17 cellular contexts compared by ENCODE assay signal in genomic region chr10:100327701-100328009, GRCh38. TPM values are rescaled to one million over a fixed set of nuclear protein-coding genes. Genes with fewer than 3 reads are reported as not detected.
DNase-seq lines count a peak whose midpoint lies in the region; ATAC-seq and TF ChIP-seq lines count a peak whose summit lies in the region.
"Had no signal": no experiment of that assay in that cellular context is flagged by ENCODE, and none has a peak within 500 bp of the region (broad histone marks: within the 10 kb centered on the region; RNA-seq: fewer than 3 reads in every experiment).

No MANE protein-coding gene starts in this region.

- H3K4me3 ChIP-seq in BLaER1 treated with 17β-estradiol and CSF1 and Interleukin-3, amounts not matched to agents 10 nM and 100 nM, result no peak overlapping the region
- H3K4me3 ChIP-seq: PC-9, SJCRH30 had no signal

- peak overlapping the region in 6 of 11 experiments; percentile 23 to 59 (median 38); a peak in 8 of 22 replicates for H3K4me2 ChIP-seq in BLaER1 treated with 17β-estradiol and CSF1 and Interleukin-3, amounts not matched to agents 10 nM and 100 nM
- H3K4me2 ChIP-seq: KMS-11, PC-9 had no signal

- H3K4me1 Mint-ChIP-seq in activated B cell treated with CpG ODN at 0.5 μM for 24 hours (peaks cover 26% of the 10 kb centered on the region), naive B cell (peaks cover 21 to 31% (median 22%) of the 10 kb centered on the region in 3 donors)

- H3K36me3 ChIP-seq in BLaER1 treated with 17β-estradiol and CSF1 and Interleukin-3, amounts not matched to agents 10 nM and 100 nM, result no peaks in the 10 kb centered on the region
- no peaks in the 10 kb centered on the region for H3K36me3 ChIP-seq in KOPT-K1 (ENCODE audit: insufficient read depth, low read length)
- H3K36me3 ChIP-seq: SJCRH30 had no signal

- H3K27ac ChIP-seq in BLaER1 treated with 17β-estradiol and CSF1 and Interleukin-3, amounts not matched to agents 10 nM and 100 nM, result no peak overlapping the region
- H3K27ac ChIP-seq in KOPT-K1 (ENCODE audit: low read depth, low read length, poor library complexity, severe bottlenecking), result peak overlapping the region; percentile 15
- H3K27ac ChIP-seq: KMS-11, PC-9, RWPE1, SJCRH30 had no signal

- CTCF ChIA-PET in activated B cell treated with CpG ODN at 0.5 μM for 24 hours (lab: Charles Lee), result interaction anchor here (1.1 to 1.5 kb wide), 3 partner anchors 11 to 208 kb away, joined by 4 to 6 read pairs (median 4); partner anchors contain the start of gene HIF1AN

- peaks cover 15% of the 10 kb centered on the region for H3K27me3 Mint-ChIP-seq in activated B cell treated with CpG ODN at 0.5 μM for 24 hours
- peaks cover 7 to 24% (median 23%) of the 10 kb centered on the region in 3 donors for H3K27me3 Mint-ChIP-seq in naive B cell

- no peak for ATAC-seq in activated B cell treated with CpG ODN at 0.5 μM for 24 hours (ENCODE audit: low read depth)
- no peak for ATAC-seq in naive B cell (ENCODE audit: low read depth in 2 of 2)
- ATAC-seq in GM19463 (IDR thresholded peaks at IDR 0.05; ENCODE audit: unreplicated experiment), result no peak

- H3K36me3 Mint-ChIP-seq in activated B cell treated with CpG ODN at 0.5 μM for 24 hours (ENCODE audit: low read depth), result no peaks in the 10 kb centered on the region
- no peaks in the 10 kb centered on the region for H3K36me3 Mint-ChIP-seq in naive B cell

- H3K9ac ChIP-seq in BLaER1 treated with 17β-estradiol and CSF1 and Interleukin-3, amounts not matched to agents 10 nM and 100 nM, result no peak overlapping the region
- H3K9ac ChIP-seq: KMS-11 had no signal

- TF ChIP-seq CTCF in activated B cell treated with CpG ODN at 0.5 μM for 24 hours (IDR thresholded peaks at IDR 0.05), result no peak

- H3K4me3 Mint-ChIP-seq in activated B cell treated with CpG ODN at 0.5 μM for 24 hours (no peak overlapping the region), naive B cell (peak overlapping the region in 1 of 8 donors; percentile 73)

- no peaks in the 10 kb centered on the region; a peak in 1 of 22 replicates for H4K20me1 ChIP-seq in BLaER1 treated with 17β-estradiol and CSF1 and Interleukin-3, amounts not matched to agents 10 nM and 100 nM

- no peaks in the 10 kb centered on the region for H3K27me3 ChIP-seq in BLaER1 treated with 17β-estradiol and CSF1 and Interleukin-3, amounts not matched to agents 10 nM and 100 nM
- H3K27me3 ChIP-seq: SJCRH30 had no signal

- peaks cover 9 to 18% (median 11%) of the 10 kb centered on the region in 10 experiments; a peak in 17 of 20 replicates for H3K4me1 ChIP-seq in BLaER1 treated with 17β-estradiol and CSF1 and Interleukin-3, amounts not matched to agents 10 nM and 100 nM
- H3K4me1 ChIP-seq: SJCRH30 had no signal

- H3K27ac Mint-ChIP-seq in activated B cell treated with CpG ODN at 0.5 μM for 24 hours (peak overlapping the region; percentile 86), naive B cell (peak overlapping the region in 5 of 6 donors; percentile 95 to 98 (median 97))

- no peak for DNase-seq in activated B cell treated with CpG ODN at 0.5 μM for 24 hours
- no peak for DNase-seq in naive B cell
- no peak for DNase-seq in posterior cingulate gyrus
- no peak for DNase-seq in activated CD4-positive, alpha-beta T cell treated with anti-CD3 and anti-CD28 coated beads, Interleukin-2, amount 50 U/mL, for 4 hours
- no peak for DNase-seq in GOT3 (lab: John Stamatoyannopoulos, UW)
- DNase-seq: DMS79, NCI-H1436 treated with DMSO at 0.1 percent for 48 hours, NCI-H2081, PC-9, SJCRH30 had no signal

- intact Hi-C loops in activated B cell treated with CpG ODN at 0.5 μM for 24 hours (cut with micrococcal nuclease), result loop anchor here (1.0 to 2.0 kb wide), 6 partner anchors 11 to 202 kb away; partner anchors contain the start of genes BLOC1S2, CWF19L1, NDUFB8 and SCD
- intact Hi-C loops in posterior cingulate gyrus (cut with DNase I), result no loop called here

- no peaks in the 10 kb centered on the region for H3K9me3 Mint-ChIP-seq in activated B cell treated with CpG ODN at 0.5 μM for 24 hours
- H3K9me3 Mint-ChIP-seq in naive B cell, result no peaks in the 10 kb centered on the region

- POLR2A ChIA-PET in activated B cell treated with CpG ODN at 0.5 μM for 24 hours (lab: Charles Lee), result interaction anchor here (0.7 to 2.2 kb wide), 5 partner anchors 10 to 60 kb away, joined by 3 to 10 read pairs (median 3); partner anchors contain the start of genes BLOC1S2 and CWF19L1

- no peaks in the 10 kb centered on the region for H3K9me3 ChIP-seq in BLaER1 treated with 17β-estradiol and CSF1 and Interleukin-3, amounts not matched to agents 10 nM and 100 nM (replicated peaks in 1 of 11)
- no peaks in the 10 kb centered on the region for H3K9me3 ChIP-seq in KOPT-K1 (ENCODE audit: insufficient read depth, low read length, poor library complexity, severe bottlenecking)
- H3K9me3 ChIP-seq: SJCRH30 had no signal

RNA-seq across cellular contexts. Expression of gene PKD2L1, which starts 2.4 kb away (rescaled TPM):
- not detected in 2 replicates for total RNA-seq in activated B cell treated with CpG ODN at 0.5 μM for 24 hours
- 1 to 10 TPM in 1 of 6 donors, under 1 TPM in 2, not detected in 3; 0.25 to 1.1 (median 0.93) TPM for polyA plus RNA-seq in naive B cell (ENCODE audit: low read depth in 6 of 6)
- total RNA-seq: A673, M059J, PC-9, SJCRH30 had no signal

RNA-seq across cellular contexts. Expression of gene SCD, which starts 19.4 kb away (rescaled TPM):
- 24.9 and 26.0 TPM in 2 replicates for total RNA-seq in activated B cell treated with CpG ODN at 0.5 μM for 24 hours
- 1 to 10 TPM; 1.7 to 8.3 (median 4.2) TPM for polyA plus RNA-seq in naive B cell (ENCODE audit: low read depth in 6 of 6)

RNA-seq across cellular contexts. Expression of gene BLOC1S2, which starts 41.2 kb away (rescaled TPM):
- 47.7 and 52.3 TPM in 2 replicates for total RNA-seq in activated B cell treated with CpG ODN at 0.5 μM for 24 hours
- 100 to 1,000 TPM; 254 to 374 (median 297) TPM for polyA plus RNA-seq in naive B cell (ENCODE audit: low read depth in 6 of 6)
